ENCODE assay signal across 8 cellular contexts in the genomic region with DNA sequence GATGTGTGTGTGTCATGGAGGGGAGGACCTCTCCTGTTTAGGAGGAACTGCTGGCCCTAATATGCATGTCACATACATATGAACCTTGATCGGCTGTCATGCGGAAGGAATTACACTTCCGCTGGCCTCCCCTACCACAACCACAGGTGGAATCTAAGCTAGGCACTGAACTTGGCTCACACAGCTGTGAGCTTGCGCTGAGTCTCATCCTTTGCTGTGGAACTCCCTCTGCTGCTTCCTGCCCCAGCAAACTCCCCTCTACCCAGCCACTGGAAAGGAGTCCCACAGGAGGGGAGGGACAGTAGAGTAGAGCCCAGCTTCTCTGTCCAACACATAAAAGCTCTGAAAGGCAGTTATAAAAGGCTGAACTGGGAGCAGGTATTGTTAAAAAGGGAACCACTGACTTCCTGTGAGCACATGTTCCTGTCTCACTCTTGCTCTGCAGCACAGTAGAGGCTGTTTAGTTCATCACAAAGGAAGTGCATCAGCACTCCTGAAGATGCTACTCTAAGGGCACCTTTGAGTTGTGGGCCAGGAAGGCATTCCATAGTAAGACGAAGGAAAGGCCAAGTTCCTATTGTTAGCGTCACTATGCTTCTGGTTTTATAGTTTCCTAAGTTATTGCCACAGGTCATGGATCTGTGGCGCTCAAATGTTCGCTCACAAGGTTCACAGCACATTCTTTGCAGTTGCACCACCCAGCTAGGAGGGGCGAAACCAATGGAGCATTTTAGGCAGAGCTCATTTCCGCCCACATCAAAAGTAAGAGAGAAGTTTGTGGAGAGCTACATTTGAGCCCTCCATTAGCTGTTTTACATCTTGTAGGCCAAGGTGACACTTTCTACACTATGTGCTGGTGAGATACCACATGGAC. TPM values are rescaled to one million over a fixed set of nuclear protein-coding genes. Genes with fewer than 3 reads are reported as not detected.
A peak's percentile ranks its signal among the peaks of the same experiment; 100 is the strongest.
DNase-seq lines count a peak whose midpoint lies in the region; ATAC-seq and TF ChIP-seq lines count a peak whose summit lies in the region.

No MANE protein-coding gene starts in this region.

- H3K4me1 Mint-ChIP-seq in mesothelial cell of epicardium = no peaks in the 10 kb centered on the region

- no peaks in the 10 kb centered on the region for H3K9me3 Mint-ChIP-seq in mesothelial cell of epicardium

- H3K36me3 ChIP-seq in effector memory CD4-positive, alpha-beta T cell (ENCODE audit: control insufficient read depth, insufficient read depth, low read length) = no peaks in the 10 kb centered on the region

- no peaks in the 10 kb centered on the region for H3K27me3 ChIP-seq in effector memory CD4-positive, alpha-beta T cell (replicated peaks; ENCODE audit: control insufficient read depth, insufficient read depth, low read length, poor library complexity, severe bottlenecking)

- no peaks in the 10 kb centered on the region for H3K27me3 Mint-ChIP-seq in mesothelial cell of epicardium (ENCODE audit: low read depth)

- no peaks in the 10 kb centered on the region for H3K9me3 ChIP-seq in effector memory CD4-positive, alpha-beta T cell (ENCODE audit: control insufficient read depth, low read length)

- H3K4me3 ChIP-seq in effector memory CD4-positive, alpha-beta T cell (ENCODE audit: insufficient read depth, low read depth, low read length, poor library complexity, severe bottlenecking) = peak overlapping the region; percentile 24

- no peaks in the 10 kb centered on the region for H3K36me3 Mint-ChIP-seq in mesothelial cell of epicardium

- peak; percentile 68 for DNase-seq in T-helper 22 cell (ENCODE audit: low read depth)
- peak; percentile 60 to 68 (median 61) for DNase-seq in effector memory CD4-positive, alpha-beta T cell
- peak; percentile 52 to 67 for DNase-seq in stimulated activated CD8-positive, alpha-beta memory T cell treated with anti-CD3 and anti-CD28 coated beads, Interleukin-15, amount 100 ng/mL, for 48 hours (ENCODE audit: low read depth in 2 of 2)
- DNase-seq in mesothelial cell of epicardium (ENCODE audit: low spot score in 2 of 2, unreplicated experiment in 2 of 2) = no peak
- DNase-seq in HK-2 (ENCODE audit: unreplicated experiment) = no peak
- DNase-seq in NCI-H226 = no peak

- peaks cover 57% of the 10 kb centered on the region for H3K4me1 ChIP-seq in effector memory CD4-positive, alpha-beta T cell (ENCODE audit: control insufficient read depth, insufficient read depth, low read length, poor library complexity, severe bottlenecking)

- no peak for TF ChIP-seq CTCF in mesothelial cell of epicardium (IDR thresholded peaks at IDR 0.05; ENCODE audit: unreplicated experiment)

- ATAC-seq in GM19025 (IDR thresholded peaks at IDR 0.05; ENCODE audit: low read depth, unreplicated experiment) (peak; percentile 71), HG03095 (IDR thresholded peaks at IDR 0.05; ENCODE audit: unreplicated experiment) (peak; percentile 72)

- H3K27ac ChIP-seq in effector memory CD4-positive, alpha-beta T cell (ENCODE audit: insufficient read depth, low read length, poor library complexity, severe bottlenecking) = peak overlapping the region; percentile 77

- no peak overlapping the region for H3K27ac Mint-ChIP-seq in mesothelial cell of epicardium

- no peak overlapping the region for H3K4me3 Mint-ChIP-seq in mesothelial cell of epicardium

RNA-seq across cellular contexts. Expression of gene PTPRC, which starts 17.7 kb away (rescaled TPM):
- total RNA-seq in mesothelial cell of epicardium = not detected in 3 replicates

Comparison
In these comparisons a context has a peak if more than half of its experiments do, and no peak if none do; other contexts are left out.
1. DNase-seq: peak in T-helper 22 cell (single experiment), effector memory CD4-positive, alpha-beta T cell (3 of 3) and stimulated activated CD8-positive, alpha-beta memory T cell treated with anti-CD3 and anti-CD28 coated beads, Interleukin-15, amount 100 ng/mL, for 48 hours (2 of 2); none in mesothelial cell of epicardium (0 of 2), HK-2 (single experiment) and NCI-H226 (single experiment).